In the genomic region with DNA sequence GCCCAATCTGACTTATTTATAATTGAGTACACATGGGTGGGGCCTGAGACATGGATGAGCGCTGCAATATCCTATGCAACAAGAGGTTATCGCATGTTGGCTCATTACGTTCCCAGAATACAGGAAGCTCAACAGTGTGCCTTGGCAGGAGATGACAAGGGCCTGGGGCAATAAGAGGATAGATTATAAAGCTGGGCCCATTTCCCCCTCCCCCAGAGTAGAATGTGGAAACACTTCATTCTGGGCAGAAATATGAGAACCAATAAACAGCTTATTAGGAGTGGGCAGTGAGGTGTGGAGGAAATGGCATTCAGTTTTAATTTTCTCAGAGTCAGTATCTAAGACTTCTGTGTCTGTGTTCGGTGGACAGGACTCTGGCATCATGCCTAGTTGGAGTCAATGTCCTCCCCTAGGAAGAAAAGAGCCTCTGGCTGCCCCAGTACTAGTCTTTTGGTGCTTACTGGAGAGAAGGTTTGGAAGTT, we compare ENCODE assay signal across 10 cellular contexts.
DNase-seq lines count a peak whose midpoint lies in the region; ATAC-seq and TF ChIP-seq lines count a peak whose summit lies in the region.
"Had no signal": no experiment of that assay in that cellular context is flagged by ENCODE, and none has a peak within 500 bp of the region (broad histone marks: within the 10 kb centered on the region; RNA-seq: fewer than 3 reads in every experiment).

No MANE protein-coding gene starts in this region.

- no peak overlapping the region for H3K4me2 ChIP-seq in H9 (ENCODE audit: insufficient read depth, insufficient read length, low read length)
- H3K4me2 ChIP-seq: KMS-11 had no signal

- H4K8ac ChIP-seq in H9 (replicated peaks; ENCODE audit: insufficient read length, low read depth, low read length), result no peak overlapping the region

- H3K27ac ChIP-seq in H9 (ENCODE audit: insufficient read length, low read depth, low read length), result no peak overlapping the region

- H3K79me1 ChIP-seq in H9 (ENCODE audit: insufficient read depth, low read depth, low read length, poor library complexity, severe bottlenecking), result no peaks in the 10 kb centered on the region

- no peak overlapping the region for H4K5ac ChIP-seq in H9 (ENCODE audit: insufficient read length, low read depth, low read length)

- no peaks in the 10 kb centered on the region for H4K20me1 ChIP-seq in H9 (ENCODE audit: control insufficient read depth, insufficient read depth, insufficient read length)

- H3K9me3 ChIP-seq in adipocyte (ENCODE audit: control insufficient read depth, low read length) (no peaks in the 10 kb centered on the region), H9 (ENCODE audit: control insufficient read depth, low read depth, low read length) (no peaks in the 10 kb centered on the region)

- intact Hi-C loops in left cardiac atrium (cut with DNase I), result loop anchor here in 1 of 2 donors (5.0 to 10.0 kb wide), 2 partner anchors 85 to 138 kb away; a partner anchor contains a TSS

- no peak overlapping the region for H3K4me3 ChIP-seq in adipocyte (ENCODE audit: low read length)

- no peak overlapping the region for H3K27ac Mint-ChIP-seq in H9
- H3K27ac Mint-ChIP-seq: naive B cell had no signal

- H2BK15ac ChIP-seq in H9 (ENCODE audit: low read depth, low read length), result no peak overlapping the region

- H3K23ac ChIP-seq in H9 (ENCODE audit: insufficient read length, low read depth, low read length), result no peak overlapping the region

- no peak overlapping the region for H3K14ac ChIP-seq in H9 (ENCODE audit: insufficient read depth, low read length)

- H3K23me2 ChIP-seq in H9 (ENCODE audit: insufficient read length, low read depth, low read length, poor library complexity, severe bottlenecking), result no peaks in the 10 kb centered on the region

- H3K27me3 ChIP-seq in adipocyte (replicated peaks; ENCODE audit: control insufficient read depth, insufficient read depth, low read length) (no peaks in the 10 kb centered on the region), H9 (ENCODE audit: insufficient read depth, low read length) (no peaks in the 10 kb centered on the region)

- peak; percentile 28 to 32 for ATAC-seq in left cardiac atrium
- ATAC-seq in GM18873 (IDR thresholded peaks at IDR 0.05; ENCODE audit: low FRiP score, unreplicated experiment), result no peak

- H3K4me3 Mint-ChIP-seq in H9, result no peak overlapping the region
- H3K4me3 Mint-ChIP-seq: naive B cell had no signal

- H3K56ac ChIP-seq in H9 (ENCODE audit: insufficient read length, low read depth, low read length), result no peak overlapping the region

- H2BK5ac ChIP-seq in H9 (ENCODE audit: insufficient read length, low read length), result no peak overlapping the region

- H3K4me1 Mint-ChIP-seq in H9, result peaks cover 16% of the 10 kb centered on the region in 2 experiments

- peaks cover 3 to 17% (median 16%) of the 10 kb centered on the region in 3 experiments; a peak in 6 of 7 replicates for H3K36me3 Mint-ChIP-seq in H9 (ENCODE audit: insufficient read depth in 1 of 3, low read depth in 3 of 3)
- H3K36me3 Mint-ChIP-seq: naive B cell had no signal

- H3K9ac ChIP-seq in adipocyte (ENCODE audit: low read length), result no peak overlapping the region
- no peak overlapping the region for H3K9ac ChIP-seq in H9 (ENCODE audit: extremely low read depth, insufficient read length, low read length)
- H3K9ac ChIP-seq: KMS-11 had no signal

- no CpG with 5 or more reads among the region's 4 CpGs for WGBS in H9 (ENCODE audit: extremely low coverage, insufficient read length, low lambda C conversion rate)

- H2BK12ac ChIP-seq in H9 (ENCODE audit: insufficient read length, low read depth, low read length), result no peak overlapping the region

- no peak overlapping the region for H4K91ac ChIP-seq in H9 (ENCODE audit: insufficient read length, low read depth, low read length)

- H3K79me2 ChIP-seq in H9 (ENCODE audit: insufficient read depth, low read length), result no peaks in the 10 kb centered on the region

- no peaks in the 10 kb centered on the region for H3K36me3 ChIP-seq in adipocyte (ENCODE audit: control insufficient read depth, insufficient read depth, low read length, severe bottlenecking)

- no peak overlapping the region for H2AFZ ChIP-seq in H9 (ENCODE audit: low read length)

- no peak for TF ChIP-seq CTCF in GM10266 (IDR thresholded peaks at IDR 0.05; ENCODE audit: control insufficient read depth, insufficient read depth, low read depth, missing control alignments)
- TF ChIP-seq CTCF in H9 (conservative IDR thresholded peaks at IDR 0.05), result no peak

- H3K4me1 ChIP-seq in adipocyte (ENCODE audit: control insufficient read depth, insufficient read depth, low read length) (no peaks in the 10 kb centered on the region), H9 (ENCODE audit: insufficient read depth, low read length) (peaks cover 7% of the 10 kb centered on the region)

- DNase-seq in Ammon's horn (ENCODE audit: low spot score), result peak; percentile 27
- DNase-seq in LHCN-M2 (ENCODE audit: low read depth), result peak; percentile 14
- peak; percentile 46 for DNase-seq in adipocyte (ENCODE audit: low read depth)
- DNase-seq in left cardiac atrium, result peak; percentile 43
- DNase-seq in NCI-H1417 (lab: John Stamatoyannopoulos, UW), result no peak
- no peak for DNase-seq in GM10266 (ENCODE audit: extremely low spot score)
- no peak for DNase-seq in H9
- DNase-seq: naive B cell had no signal

- H2BK120ac ChIP-seq in H9 (ENCODE audit: low read depth, low read length, poor library complexity, severe bottlenecking), result no peak overlapping the region

- H3T11ph ChIP-seq in H9 (ENCODE audit: low read length), result no peak overlapping the region

- no peak overlapping the region for H3K18ac ChIP-seq in H9 (ENCODE audit: insufficient read length, low read depth, low read length)

- H3K27me3 Mint-ChIP-seq in H9 (ENCODE audit: low read depth), result peaks cover 13% of the 10 kb centered on the region
- H3K27me3 Mint-ChIP-seq: naive B cell had no signal

- H3K9me3 Mint-ChIP-seq in H9, result no peaks in the 10 kb centered on the region
- H3K9me3 Mint-ChIP-seq: naive B cell had no signal

- H2BK20ac ChIP-seq in H9 (ENCODE audit: low read depth, low read length, poor library complexity, severe bottlenecking), result no peak overlapping the region

- H2AK5ac ChIP-seq in H9 (ENCODE audit: insufficient read length, low read length), result no peak overlapping the region

- H3K4ac ChIP-seq in H9 (ENCODE audit: low read depth, low read length), result no peak overlapping the region

Comparison
In these comparisons a context has a peak if more than half of its experiments do, and no peak if none do; other contexts are left out.
1. DNase-seq: peak in Ammon's horn (single experiment), LHCN-M2 (single experiment), adipocyte (single experiment) and left cardiac atrium (single experiment); none in NCI-H1417 (0 of 3), GM10266 (single experiment) and H9 (single experiment).